14 cellular contexts compared by ENCODE assay signal in the genomic region with DNA sequence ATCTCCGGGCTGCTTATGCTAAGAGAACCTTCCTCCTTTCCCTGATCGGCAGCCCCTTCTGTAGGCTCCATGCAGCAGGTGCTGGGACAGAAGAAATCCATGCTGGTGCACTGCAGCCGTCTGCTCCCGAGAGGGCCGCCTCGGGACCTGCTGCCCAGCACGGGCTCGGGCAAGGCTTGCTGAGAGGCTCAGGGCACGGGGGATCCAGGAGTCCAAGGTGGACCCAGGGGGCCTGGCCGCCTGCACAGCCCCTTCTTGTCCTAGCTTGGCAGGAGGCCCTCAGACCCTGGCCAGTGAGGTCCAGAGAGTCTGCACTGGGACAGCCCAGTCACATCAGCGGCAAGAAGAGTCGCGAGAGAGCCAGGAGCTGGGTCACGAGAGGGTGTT.
DNase-seq lines count a peak whose midpoint lies in the region; ATAC-seq and TF ChIP-seq lines count a peak whose summit lies in the region.
"Had no signal": no experiment of that assay in that cellular context is flagged by ENCODE, and none has a peak within 500 bp of the region (broad histone marks: within the 10 kb centered on the region; RNA-seq: fewer than 3 reads in every experiment).

No MANE protein-coding gene starts in this region.

- H3K4me2 ChIP-seq in OCI-LY3 (ENCODE audit: low read length), result 0 out of 2 replicates have a peak overlapping the region, but pooled peaks have one; percentile 47

- H3K9me3 Mint-ChIP-seq in activated naive CD4-positive, alpha-beta T cell treated with anti-CD3 and anti-CD28 coated beads, Interleukin-2, amount 50 U/mL, for 24 hours, result no peaks in the 10 kb centered on the region
- H3K9me3 Mint-ChIP-seq in central memory CD8-positive, alpha-beta T cell, result no peaks in the 10 kb centered on the region
- H3K9me3 Mint-ChIP-seq in stimulated activated memory B cell treated with anti-CD40 and anti-IgM and Interleukin-4, amounts not matched to agents 10 μg/mL and 1 μg/mL and 100 μg/mL, for 72 hours, result peaks cover 4% of the 10 kb centered on the region

- H3K4me1 Mint-ChIP-seq in activated naive CD4-positive, alpha-beta T cell treated with anti-CD3 and anti-CD28 coated beads, Interleukin-2, amount 50 U/mL, for 24 hours, result peaks cover 77% of the 10 kb centered on the region
- H3K4me1 Mint-ChIP-seq in central memory CD8-positive, alpha-beta T cell, result peaks cover 81% of the 10 kb centered on the region
- peaks cover 84% of the 10 kb centered on the region for H3K4me1 Mint-ChIP-seq in stimulated activated memory B cell treated with anti-CD40 and anti-IgM and Interleukin-4, amounts not matched to agents 10 μg/mL and 1 μg/mL and 100 μg/mL, for 72 hours

- H3K4me1 ChIP-seq in OCI-LY3 (ENCODE audit: low read length), result peaks cover 47% of the 10 kb centered on the region
- H3K4me1 ChIP-seq: gastrocnemius medialis, psoas muscle had no signal

- H3K4me3 Mint-ChIP-seq in activated naive CD4-positive, alpha-beta T cell treated with anti-CD3 and anti-CD28 coated beads, Interleukin-2, amount 50 U/mL, for 24 hours, result peak overlapping the region; percentile 86
- peak overlapping the region; percentile 71 for H3K4me3 Mint-ChIP-seq in central memory CD8-positive, alpha-beta T cell
- peak overlapping the region; percentile 38 for H3K4me3 Mint-ChIP-seq in stimulated activated memory B cell treated with anti-CD40 and anti-IgM and Interleukin-4, amounts not matched to agents 10 μg/mL and 1 μg/mL and 100 μg/mL, for 72 hours

- DNase-seq in activated naive CD4-positive, alpha-beta T cell treated with Interleukin-2 at 50 U/mL for 16 hours, result no peak
- no peak for DNase-seq in central memory CD8-positive, alpha-beta T cell (ENCODE audit: low spot score in 2 of 2)
- DNase-seq in nucleus accumbens (lab: John Stamatoyannopoulos, UW), result no peak
- no peak for DNase-seq in SKM-1 treated with dmso at 0.1 percent for 144 hours (lab: John Stamatoyannopoulos, UW; ENCODE audit: unreplicated experiment)
- DNase-seq: EL, gastrocnemius medialis, NCI-H2081 treated with DMSO at 0.1 percent for 48 hours, psoas muscle, SHP77 had no signal

- H3K9ac ChIP-seq in OCI-LY3 (ENCODE audit: low read length), result no peak overlapping the region; the same call in 1 of the 2 replicates

- no peaks in the 10 kb centered on the region for H3K9me3 ChIP-seq in OCI-LY3 (ENCODE audit: insufficient read depth, low read length)
- H3K9me3 ChIP-seq: gastrocnemius medialis, mucosa of descending colon, psoas muscle had no signal

- H3K79me2 ChIP-seq in OCI-LY3 (ENCODE audit: low read length), result no peaks in the 10 kb centered on the region

- no peak for TF ChIP-seq CTCF in OCI-LY3 (IDR thresholded peaks at IDR 0.05; ENCODE audit: low read depth, low read length)

- ATAC-seq in central memory CD8-positive, alpha-beta T cell (replicated peaks; ENCODE audit: extremely low read depth, poor library complexity, severe bottlenecking), result no peak
- ATAC-seq in stimulated activated memory B cell treated with anti-CD40 and anti-IgM and Interleukin-4, amounts not matched to agents 10 μg/mL and 1 μg/mL and 100 μg/mL, for 72 hours, result no peak
- ATAC-seq in HG02852 (IDR thresholded peaks at IDR 0.05; ENCODE audit: unreplicated experiment), result no peak
- ATAC-seq: gastrocnemius medialis, psoas muscle had no signal

- H2AFZ ChIP-seq in OCI-LY3 (ENCODE audit: low read depth, low read length), result no peak overlapping the region

- no peaks in the 10 kb centered on the region for H3K27me3 Mint-ChIP-seq in activated naive CD4-positive, alpha-beta T cell treated with anti-CD3 and anti-CD28 coated beads, Interleukin-2, amount 50 U/mL, for 24 hours
- no peaks in the 10 kb centered on the region for H3K27me3 Mint-ChIP-seq in central memory CD8-positive, alpha-beta T cell
- no peaks in the 10 kb centered on the region for H3K27me3 Mint-ChIP-seq in stimulated activated memory B cell treated with anti-CD40 and anti-IgM and Interleukin-4, amounts not matched to agents 10 μg/mL and 1 μg/mL and 100 μg/mL, for 72 hours

- no peak overlapping the region for H3K27ac ChIP-seq in OCI-LY3 (ENCODE audit: low read length)
- H3K27ac ChIP-seq: gastrocnemius medialis, psoas muscle had no signal

- H3K36me3 Mint-ChIP-seq in activated naive CD4-positive, alpha-beta T cell treated with anti-CD3 and anti-CD28 coated beads, Interleukin-2, amount 50 U/mL, for 24 hours, result no peaks in the 10 kb centered on the region
- H3K36me3 Mint-ChIP-seq in central memory CD8-positive, alpha-beta T cell (ENCODE audit: insufficient read depth), result peaks cover 17% of the 10 kb centered on the region
- H3K36me3 Mint-ChIP-seq in stimulated activated memory B cell treated with anti-CD40 and anti-IgM and Interleukin-4, amounts not matched to agents 10 μg/mL and 1 μg/mL and 100 μg/mL, for 72 hours, result no peaks in the 10 kb centered on the region

- H3K27ac Mint-ChIP-seq in activated naive CD4-positive, alpha-beta T cell treated with anti-CD3 and anti-CD28 coated beads, Interleukin-2, amount 50 U/mL, for 24 hours, result peak overlapping the region; percentile 95
- H3K27ac Mint-ChIP-seq in central memory CD8-positive, alpha-beta T cell (ENCODE audit: low read depth), result peak overlapping the region; percentile 95
- H3K27ac Mint-ChIP-seq in stimulated activated memory B cell treated with anti-CD40 and anti-IgM and Interleukin-4, amounts not matched to agents 10 μg/mL and 1 μg/mL and 100 μg/mL, for 72 hours, result peak overlapping the region; percentile 92

- H3K27me3 ChIP-seq in OCI-LY3 (ENCODE audit: low read depth, low read length), result no peaks in the 10 kb centered on the region

- H4K20me1 ChIP-seq in OCI-LY3 (ENCODE audit: insufficient read depth, low read length), result no peaks in the 10 kb centered on the region

- no peak overlapping the region for H3K4me3 ChIP-seq in OCI-LY3 (ENCODE audit: low read length)
- H3K4me3 ChIP-seq: gastrocnemius medialis, mucosa of descending colon, psoas muscle had no signal

- H3K36me3 ChIP-seq in OCI-LY3 (replicated peaks; ENCODE audit: low read depth, low read length), result no peaks in the 10 kb centered on the region
- H3K36me3 ChIP-seq: gastrocnemius medialis had no signal
